In genomic region chr20:60469829-60470228, GRCh38 we compare ENCODE assay signal across 26 cellular contexts.
"Had no signal": no experiment of that assay in that cellular context is flagged by ENCODE, and none has a peak within 500 bp of the region (broad histone marks: within the 10 kb centered on the region; RNA-seq: fewer than 3 reads in every experiment).

No MANE protein-coding gene starts in this region.

- H3K4me1 ChIP-seq: gastrocnemius medialis, parathyroid adenoma, transverse colon, upper lobe of right lung, uterus had no signal

- H3K27ac Mint-ChIP-seq: naive thymus-derived CD4-positive, alpha-beta T cell; nephron; progenitor cell of endocrine pancreas; stimulated activated naive B cell treated with anti-CD40 and anti-IgM and Interleukin-4, amounts not matched to agents 10 μg/mL and 1 μg/mL and 100 μg/mL, for 72 hours; stimulated activated naive CD8-positive, alpha-beta T cell treated with anti-CD3 and anti-CD28 coated beads, Interleukin-15, Interleukin-2, amounts not matched to agents 100 ng/mL and 50 ng/mL, for 24 hours had no signal

- H3K36me3 ChIP-seq: gastrocnemius medialis, neutrophil, thoracic aorta, transverse colon, upper lobe of right lung, uterus had no signal

- H3K27me3 ChIP-seq: hepatocyte, transverse colon, upper lobe of right lung, uterus had no signal

- H3K27ac ChIP-seq: dorsolateral prefrontal cortex, epithelial cell of prostate, gastrocnemius medialis, hepatocyte, neutrophil, parathyroid adenoma, thoracic aorta, transverse colon, upper lobe of right lung, uterus had no signal

- H3K4me3 Mint-ChIP-seq: naive thymus-derived CD4-positive, alpha-beta T cell; nephron; stimulated activated naive B cell treated with anti-CD40 and anti-IgM and Interleukin-4, amounts not matched to agents 10 μg/mL and 1 μg/mL and 100 μg/mL, for 72 hours; stimulated activated naive CD8-positive, alpha-beta T cell treated with anti-CD3 and anti-CD28 coated beads, Interleukin-15, Interleukin-2, amounts not matched to agents 100 ng/mL and 50 ng/mL, for 24 hours had no signal

- H3K4me1 Mint-ChIP-seq: naive thymus-derived CD4-positive, alpha-beta T cell; stimulated activated naive B cell treated with anti-CD40 and anti-IgM and Interleukin-4, amounts not matched to agents 10 μg/mL and 1 μg/mL and 100 μg/mL, for 72 hours had no signal

- DNase-seq: dorsolateral prefrontal cortex; effector CD4-positive, alpha-beta T cell; foreskin fibroblast; gastrocnemius medialis; kidney; mesenchymal stem cell; midbrain; naive thymus-derived CD4-positive, alpha-beta T cell; right cardiac atrium; small intestine; stimulated activated CD4-positive, alpha-beta T cell treated with anti-CD3 and anti-CD28 coated beads, Interleukin-15, amount 100 ng/mL, for 24 hours; stimulated activated CD4-positive, alpha-beta T cell treated with anti-CD3 and anti-CD28 coated beads, Interleukin-2, amount 100 ng/mL, for 48 hours; stimulated activated naive B cell treated with anti-CD40 and anti-IgM and Interleukin-4, amounts not matched to agents 10 μg/mL and 1 μg/mL and 100 μg/mL, for 72 hours; transverse colon; upper lobe of right lung; uterus had no signal

- H3K9me3 Mint-ChIP-seq: stimulated activated naive CD8-positive, alpha-beta T cell treated with anti-CD3 and anti-CD28 coated beads, Interleukin-15, Interleukin-2, amounts not matched to agents 100 ng/mL and 50 ng/mL, for 24 hours had no signal

- H3K36me3 Mint-ChIP-seq: naive thymus-derived CD4-positive, alpha-beta T cell; stimulated activated naive B cell treated with anti-CD40 and anti-IgM and Interleukin-4, amounts not matched to agents 10 μg/mL and 1 μg/mL and 100 μg/mL, for 72 hours had no signal

- H3K4me3 ChIP-seq: dorsolateral prefrontal cortex, gastrocnemius medialis, hepatocyte, thoracic aorta, transverse colon, upper lobe of right lung, uterus had no signal

- H3K27me3 Mint-ChIP-seq: stimulated activated naive CD8-positive, alpha-beta T cell treated with anti-CD3 and anti-CD28 coated beads, Interleukin-15, Interleukin-2, amounts not matched to agents 100 ng/mL and 50 ng/mL, for 24 hours had no signal

- H3K9ac ChIP-seq: parathyroid adenoma had no signal

- ATAC-seq: esophagus mucosa; gastrocnemius medialis; left lobe of liver; naive thymus-derived CD4-positive, alpha-beta T cell; right cardiac atrium; stimulated activated naive B cell treated with anti-CD40 and anti-IgM and Interleukin-4, amounts not matched to agents 10 μg/mL and 1 μg/mL and 100 μg/mL, for 72 hours; upper lobe of right lung had no signal

- H3K9me3 ChIP-seq: gastrocnemius medialis, neutrophil, thoracic aorta, transverse colon, upper lobe of right lung, uterus had no signal
